11 cellular contexts compared by ENCODE assay signal in the genomic region with DNA sequence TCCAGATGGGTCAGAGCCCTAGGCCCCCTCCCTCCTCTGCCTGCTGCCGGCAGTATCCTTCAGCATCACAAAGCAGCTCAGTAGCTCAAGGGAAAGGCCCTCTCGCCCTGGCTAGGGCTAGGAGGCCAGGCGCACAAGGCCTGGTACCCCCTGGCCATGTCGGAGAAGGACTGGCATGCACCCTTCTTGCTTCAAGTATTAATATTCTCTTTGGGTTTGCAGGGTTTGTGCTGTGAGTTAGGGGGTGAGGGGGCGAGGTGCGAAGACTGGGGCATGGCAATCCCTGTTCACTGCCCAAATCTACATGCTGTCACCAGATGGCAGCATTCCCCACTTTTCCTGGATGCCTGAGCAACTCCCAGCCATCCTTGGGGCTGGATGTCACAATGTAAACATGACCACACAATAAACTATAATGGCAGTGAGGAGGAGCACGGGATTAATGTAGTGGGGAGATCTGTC.
A peak's percentile ranks its signal among the peaks of the same experiment; 100 is the strongest.
DNase-seq lines count a peak whose midpoint lies in the region; ATAC-seq and TF ChIP-seq lines count a peak whose summit lies in the region.
"Had no signal": no experiment of that assay in that cellular context is flagged by ENCODE, and none has a peak within 500 bp of the region (broad histone marks: within the 10 kb centered on the region; RNA-seq: fewer than 3 reads in every experiment).

No MANE protein-coding gene starts in this region.

- no peak overlapping the region for H3K4me3 Mint-ChIP-seq in nephron
- no peak overlapping the region for H3K4me3 Mint-ChIP-seq in naive thymus-derived CD8-positive, alpha-beta T cell
- H3K4me3 Mint-ChIP-seq: activated naive CD4-positive, alpha-beta T cell treated with anti-CD3 and anti-CD28 coated beads, Interleukin-2, amount 50 U/mL, for 24 hours; stimulated activated naive B cell treated with anti-CD40 and anti-IgM and Interleukin-4, amounts not matched to agents 10 μg/mL and 1 μg/mL and 100 μg/mL, for 72 hours had no signal

- H3K27me3 Mint-ChIP-seq in nephron (ENCODE audit: low read depth), result peaks cover 4% of the 10 kb centered on the region
- no peaks in the 10 kb centered on the region for H3K27me3 Mint-ChIP-seq in naive thymus-derived CD8-positive, alpha-beta T cell
- H3K27me3 Mint-ChIP-seq: activated naive CD4-positive, alpha-beta T cell treated with anti-CD3 and anti-CD28 coated beads, Interleukin-2, amount 50 U/mL, for 24 hours; stimulated activated naive B cell treated with anti-CD40 and anti-IgM and Interleukin-4, amounts not matched to agents 10 μg/mL and 1 μg/mL and 100 μg/mL, for 72 hours had no signal

- H3K4me1 ChIP-seq in SJSA1 (replicated peaks), result peaks cover 5% of the 10 kb centered on the region
- H3K4me1 ChIP-seq in esophagus muscularis mucosa, result peaks cover 10 to 41% (median 25%) of the 10 kb centered on the region in 4 donors

- intact Hi-C loops in esophagus muscularis mucosa (cut with DNase I), result loop anchor here (2.0 kb wide), 1 partner anchor 88 kb away; no protein-coding TSS in a partner anchor

- ATAC-seq in naive thymus-derived CD8-positive, alpha-beta T cell, result no peak

- POLR2A ChIA-PET in naive thymus-derived CD8-positive, alpha-beta T cell (lab: Charles Lee), result no interaction called here

- H3K4me1 Mint-ChIP-seq in nephron, result peaks cover 37% of the 10 kb centered on the region
- H3K4me1 Mint-ChIP-seq in naive thymus-derived CD8-positive, alpha-beta T cell, result peaks cover 0 to 2% (median under 1%) of the 10 kb centered on the region in 4 donors
- H3K4me1 Mint-ChIP-seq: activated naive CD4-positive, alpha-beta T cell treated with anti-CD3 and anti-CD28 coated beads, Interleukin-2, amount 50 U/mL, for 24 hours had no signal

- peak; percentile 64 to 69 (median 65) for TF ChIP-seq CTCF in esophagus muscularis mucosa (IDR thresholded peaks at IDR 0.05)
- peak; percentile 67 to 73 (median 73) for TF ChIP-seq CTCF in nephron (IDR thresholded peaks at IDR 0.05; ENCODE audit: unreplicated experiment in 3 of 3)

- peak; percentile 3 for DNase-seq in DMS79 treated with DMSO at 0.1 percent for 48 hours (lab: John Stamatoyannopoulos, UW)
- DNase-seq in DMS79 (lab: John Stamatoyannopoulos, UW), result no peak
- DNase-seq in SJSA1 (ENCODE audit: low read depth in 1 of 2, low spot score in 2 of 2), result peak; percentile 54 to 75
- DNase-seq in esophagus muscularis mucosa (ENCODE audit: extremely low spot score), result no peak
- DNase-seq in naive thymus-derived CD8-positive, alpha-beta T cell, result no peak
- DNase-seq in NOMO-1 treated with DMSO at 0.1 percent for 48 hours (lab: John Stamatoyannopoulos, UW; ENCODE audit: unreplicated experiment), result no peak
- DNase-seq: stimulated activated naive B cell treated with anti-CD40 and anti-IgM and Interleukin-4, amounts not matched to agents 10 μg/mL and 1 μg/mL and 100 μg/mL, for 72 hours had no signal

- H3K27me3 ChIP-seq in SJSA1 (replicated peaks), result no peaks in the 10 kb centered on the region
- H3K27me3 ChIP-seq in esophagus muscularis mucosa, result no peaks in the 10 kb centered on the region
- H3K27me3 ChIP-seq: BLaER1 had no signal

- H3K27ac Mint-ChIP-seq in nephron, result peak overlapping the region; percentile 32 to 82 (median 32)
- H3K27ac Mint-ChIP-seq in naive thymus-derived CD8-positive, alpha-beta T cell, result peak overlapping the region in 1 of 10 donors; percentile 40
- H3K27ac Mint-ChIP-seq: activated naive CD4-positive, alpha-beta T cell treated with anti-CD3 and anti-CD28 coated beads, Interleukin-2, amount 50 U/mL, for 24 hours had no signal

- H3K36me3 Mint-ChIP-seq in nephron (ENCODE audit: low read depth), result peaks cover 20% of the 10 kb centered on the region
- H3K36me3 Mint-ChIP-seq in naive thymus-derived CD8-positive, alpha-beta T cell, result peaks cover 0 to 9% (median 0%) of the 10 kb centered on the region in 3 donors
- H3K36me3 Mint-ChIP-seq: activated naive CD4-positive, alpha-beta T cell treated with anti-CD3 and anti-CD28 coated beads, Interleukin-2, amount 50 U/mL, for 24 hours had no signal

- H3K27ac ChIP-seq in SJSA1 (no peak overlapping the region), esophagus muscularis mucosa (replicated peaks in 1 of 4) (peak overlapping the region in 1 of 4 donors; percentile 4)
- H3K27ac ChIP-seq: BLaER1 had no signal

- TF ChIP-seq EP300 in Ishikawa (IDR thresholded peaks at IDR 0.05; ENCODE audit: borderline replicate concordance) (no peak), esophagus muscularis mucosa (IDR thresholded peaks at IDR 0.05) (no peak)

- peak; percentile 98 for TF ChIP-seq RAD21 in Ishikawa (IDR thresholded peaks at IDR 0.05; ENCODE audit: low read depth)

- H3K9me3 Mint-ChIP-seq in nephron, result no peaks in the 10 kb centered on the region
- H3K9me3 Mint-ChIP-seq in naive thymus-derived CD8-positive, alpha-beta T cell, result no peaks in the 10 kb centered on the region
- H3K9me3 Mint-ChIP-seq: activated naive CD4-positive, alpha-beta T cell treated with anti-CD3 and anti-CD28 coated beads, Interleukin-2, amount 50 U/mL, for 24 hours; stimulated activated naive B cell treated with anti-CD40 and anti-IgM and Interleukin-4, amounts not matched to agents 10 μg/mL and 1 μg/mL and 100 μg/mL, for 72 hours had no signal

- no peak for TF ChIP-seq POLR2A in esophagus muscularis mucosa (IDR thresholded peaks at IDR 0.05; ENCODE audit: low read depth)

- H3K4me3 ChIP-seq in SJSA1 (no peak overlapping the region), esophagus muscularis mucosa (no peak overlapping the region)
- H3K4me3 ChIP-seq: BLaER1 had no signal

- WGBS in esophagus muscularis mucosa, result 40% methylated on average over 7 of the region's 7 CpGs

- H3K36me3 ChIP-seq in SJSA1 (peaks cover 24% of the 10 kb centered on the region), esophagus muscularis mucosa (peaks cover 20 to 42% (median 38%) of the 10 kb centered on the region in 4 donors)

- no peaks in the 10 kb centered on the region for H3K9me3 ChIP-seq in SJSA1 (replicated peaks)
- H3K9me3 ChIP-seq in esophagus muscularis mucosa, result no peaks in the 10 kb centered on the region
- H3K9me3 ChIP-seq: BLaER1 had no signal

TF ChIP-seq in Ishikawa, 13 proteins besides CTCF, POLR2A, EP300 and RAD21:
- TF ChIP-seq, protein P1, sequence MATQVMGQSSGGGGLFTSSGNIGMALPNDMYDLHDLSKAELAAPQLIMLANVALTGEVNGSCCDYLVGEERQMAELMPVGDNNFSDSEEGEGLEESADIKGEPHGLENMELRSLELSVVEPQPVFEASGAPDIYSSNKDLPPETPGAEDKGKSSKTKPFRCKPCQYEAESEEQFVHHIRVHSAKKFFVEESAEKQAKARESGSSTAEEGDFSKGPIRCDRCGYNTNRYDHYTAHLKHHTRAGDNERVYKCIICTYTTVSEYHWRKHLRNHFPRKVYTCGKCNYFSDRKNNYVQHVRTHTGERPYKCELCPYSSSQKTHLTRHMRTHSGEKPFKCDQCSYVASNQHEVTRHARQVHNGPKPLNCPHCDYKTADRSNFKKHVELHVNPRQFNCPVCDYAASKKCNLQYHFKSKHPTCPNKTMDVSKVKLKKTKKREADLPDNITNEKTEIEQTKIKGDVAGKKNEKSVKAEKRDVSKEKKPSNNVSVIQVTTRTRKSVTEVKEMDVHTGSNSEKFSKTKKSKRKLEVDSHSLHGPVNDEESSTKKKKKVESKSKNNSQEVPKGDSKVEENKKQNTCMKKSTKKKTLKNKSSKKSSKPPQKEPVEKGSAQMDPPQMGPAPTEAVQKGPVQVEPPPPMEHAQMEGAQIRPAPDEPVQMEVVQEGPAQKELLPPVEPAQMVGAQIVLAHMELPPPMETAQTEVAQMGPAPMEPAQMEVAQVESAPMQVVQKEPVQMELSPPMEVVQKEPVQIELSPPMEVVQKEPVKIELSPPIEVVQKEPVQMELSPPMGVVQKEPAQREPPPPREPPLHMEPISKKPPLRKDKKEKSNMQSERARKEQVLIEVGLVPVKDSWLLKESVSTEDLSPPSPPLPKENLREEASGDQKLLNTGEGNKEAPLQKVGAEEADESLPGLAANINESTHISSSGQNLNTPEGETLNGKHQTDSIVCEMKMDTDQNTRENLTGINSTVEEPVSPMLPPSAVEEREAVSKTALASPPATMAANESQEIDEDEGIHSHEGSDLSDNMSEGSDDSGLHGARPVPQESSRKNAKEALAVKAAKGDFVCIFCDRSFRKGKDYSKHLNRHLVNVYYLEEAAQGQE (IDR thresholded peaks at IDR 0.05; ENCODE audit: low read depth), result no peak
- TF ChIP-seq, protein P2, sequence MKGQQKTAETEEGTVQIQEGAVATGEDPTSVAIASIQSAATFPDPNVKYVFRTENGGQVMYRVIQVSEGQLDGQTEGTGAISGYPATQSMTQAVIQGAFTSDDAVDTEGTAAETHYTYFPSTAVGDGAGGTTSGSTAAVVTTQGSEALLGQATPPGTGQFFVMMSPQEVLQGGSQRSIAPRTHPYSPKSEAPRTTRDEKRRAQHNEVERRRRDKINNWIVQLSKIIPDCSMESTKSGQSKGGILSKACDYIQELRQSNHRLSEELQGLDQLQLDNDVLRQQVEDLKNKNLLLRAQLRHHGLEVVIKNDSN (IDR thresholded peaks at IDR 0.05), result no peak
- TF ChIP-seq CREB1 (IDR thresholded peaks at IDR 0.05; ENCODE audit: low read depth) (no peak), CEBPB (IDR thresholded peaks at IDR 0.05) (peak; percentile 49; the same call in 1 of the 2 replicates), EGR1 (IDR thresholded peaks at IDR 0.05) (no peak), TCF12 (IDR thresholded peaks at IDR 0.05; ENCODE audit: low read depth) (no peak), YY1 (IDR thresholded peaks at IDR 0.05; ENCODE audit: low read depth) (peak; percentile 71), TAF1 (IDR thresholded peaks at IDR 0.05; ENCODE audit: low read depth) (no peak), ZBTB7A (IDR thresholded peaks at IDR 0.05; ENCODE audit: low read depth) (0 out of 2 replicates have a peak, but pooled peaks have one; percentile 34), TEAD4 (IDR thresholded peaks at IDR 0.05) (no peak), NFIC (IDR thresholded peaks at IDR 0.05) (no peak), FOXM1 (IDR thresholded peaks at IDR 0.05; ENCODE audit: borderline replicate concordance, low read depth) (no peak)
- TF ChIP-seq, protein P3, sequence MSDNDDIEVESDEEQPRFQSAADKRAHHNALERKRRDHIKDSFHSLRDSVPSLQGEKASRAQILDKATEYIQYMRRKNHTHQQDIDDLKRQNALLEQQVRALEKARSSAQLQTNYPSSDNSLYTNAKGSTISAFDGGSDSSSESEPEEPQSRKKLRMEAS (IDR thresholded peaks at IDR 0.05), result peak; percentile 74

Comparison
In these comparisons a context has a peak if more than half of its experiments do, and no peak if none do; other contexts are left out.
1. DNase-seq: peak in DMS79 treated with DMSO at 0.1 percent for 48 hours (single experiment) and SJSA1 (2 of 2); none in DMS79 (single experiment), esophagus muscularis mucosa (single experiment), naive thymus-derived CD8-positive, alpha-beta T cell (0 of 10) and NOMO-1 treated with DMSO at 0.1 percent for 48 hours (single experiment).